In the genomic region with DNA sequence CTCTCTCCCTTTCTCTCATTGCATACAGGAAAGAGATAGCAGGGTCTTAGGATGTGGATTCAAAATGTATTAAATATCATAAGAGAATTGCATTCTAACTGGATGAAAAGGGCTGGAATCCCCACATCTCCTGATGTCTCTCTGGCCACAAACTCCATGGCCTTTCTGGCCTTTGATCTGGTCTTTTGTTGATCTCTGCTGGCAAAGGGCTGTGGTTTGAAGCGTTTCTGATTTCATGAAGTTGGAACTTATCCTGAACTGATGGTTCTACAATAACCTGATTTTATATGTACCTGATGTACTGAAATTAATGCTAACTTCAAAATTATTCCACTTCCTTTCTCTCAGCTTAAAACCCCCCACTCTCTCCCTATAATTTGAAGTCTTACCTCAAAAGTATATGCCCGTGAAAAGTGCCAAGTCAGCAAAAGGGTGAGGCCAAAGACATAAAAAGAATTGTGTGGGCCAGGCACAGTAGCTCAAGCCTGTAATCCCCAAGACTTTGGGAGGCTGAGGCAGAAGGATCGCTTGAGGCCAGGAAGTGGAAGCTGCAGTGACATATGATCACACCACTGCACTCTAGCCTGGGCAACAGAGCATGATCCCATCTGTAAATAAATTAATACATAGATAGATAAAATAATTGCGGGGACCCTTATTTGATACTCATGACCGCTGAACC, we compare ENCODE assay signal across 13 cellular contexts.
"Had no signal": no experiment of that assay in that cellular context is flagged by ENCODE, and none has a peak within 500 bp of the region (broad histone marks: within the 10 kb centered on the region; RNA-seq: fewer than 3 reads in every experiment).

No MANE protein-coding gene starts in this region.

- H3K4me1 ChIP-seq: neural progenitor cell had no signal

- H3K27me3 Mint-ChIP-seq: T-cell had no signal

- H3K9me3 ChIP-seq: ovary, sigmoid colon, spleen, thoracic aorta had no signal

- H3K4me3 ChIP-seq: dorsolateral prefrontal cortex, lung, neural progenitor cell, ovary, sigmoid colon, thoracic aorta had no signal

- H3K36me3 ChIP-seq: neural progenitor cell, ovary, sigmoid colon, spleen, thoracic aorta, WERI-Rb-1 had no signal

- H3K36me3 Mint-ChIP-seq: neural progenitor cell, T-cell had no signal

- DNase-seq: activated CD4-positive, alpha-beta memory T cell treated with anti-CD3 and anti-CD28 coated beads, Interleukin-2, amount 10 ng/mL, durations not matched to agents 7 days and 5 days; activated naive CD4-positive, alpha-beta T cell; dorsolateral prefrontal cortex; left colon; midbrain; ovary; sigmoid colon; T-cell; WERI-Rb-1 had no signal

- H3K27ac Mint-ChIP-seq: neural progenitor cell, T-cell had no signal

- H3K9me3 Mint-ChIP-seq: activated CD4-positive, alpha-beta memory T cell treated with anti-CD3 and anti-CD28 coated beads, Interleukin-2, amount 10 ng/mL, durations not matched to agents 7 days and 5 days; neural progenitor cell; T-cell had no signal

- H3K27me3 ChIP-seq: dorsolateral prefrontal cortex, neural progenitor cell, ovary, sigmoid colon, spleen had no signal

- ATAC-seq: left colon, T-cell had no signal

- H3K4me3 Mint-ChIP-seq: neural progenitor cell had no signal
